Comparison of ENCODE assay signal across 17 cellular contexts in the genomic region with DNA sequence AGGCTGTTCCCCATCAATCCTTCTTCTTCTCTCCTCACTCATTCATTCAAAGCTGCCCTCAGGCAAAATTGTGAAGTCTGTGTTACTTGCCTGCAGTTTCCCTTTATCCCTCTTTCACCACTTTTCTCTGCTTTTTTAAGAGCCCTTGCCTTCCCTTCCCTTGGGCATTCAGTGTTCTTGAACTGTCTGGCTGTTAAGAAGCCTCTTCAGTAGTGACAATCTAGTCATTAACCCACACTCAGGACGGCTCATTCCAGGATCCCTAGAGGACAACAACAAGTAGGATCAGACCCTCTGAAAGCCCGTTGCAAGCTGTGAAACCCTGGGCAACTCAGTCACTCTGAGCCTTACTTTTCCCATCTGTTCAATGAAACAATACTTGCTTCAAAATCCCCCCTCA.
"Had no signal": no experiment of that assay in that cellular context is flagged by ENCODE, and none has a peak within 500 bp of the region (broad histone marks: within the 10 kb centered on the region; RNA-seq: fewer than 3 reads in every experiment).

No MANE protein-coding gene starts in this region.

- DNase-seq: colonic mucosa; dermis blood vessel endothelial cell; esophagus squamous epithelium; foreskin fibroblast; heart left ventricle; hypothalamus; mammary epithelial cell; naive thymus-derived CD4-positive, alpha-beta T cell; nephron progenitor cell; posterior cingulate gyrus; sigmoid colon; stimulated activated CD4-positive, alpha-beta T cell treated with anti-CD3 and anti-CD28 coated beads, Interleukin-2, amount 100 ng/mL, for 24 hours; stimulated activated CD4-positive, alpha-beta T cell treated with anti-CD3 and anti-CD28 coated beads, Interleukin-4, amount 100 ng/mL, for 4 hours; stimulated activated naive B cell treated with anti-CD40 and anti-IgM and Interleukin-4, amounts not matched to agents 10 μg/mL and 1 μg/mL and 100 μg/mL, for 72 hours; stimulated activated naive CD8-positive, alpha-beta T cell treated with anti-CD3 and anti-CD28 coated beads, Interleukin-15, amount 100 ng/mL, for 72 hours; testis had no signal

- ATAC-seq: heart left ventricle; left lobe of liver; naive thymus-derived CD4-positive, alpha-beta T cell; stimulated activated naive B cell treated with anti-CD40 and anti-IgM and Interleukin-4, amounts not matched to agents 10 μg/mL and 1 μg/mL and 100 μg/mL, for 72 hours; stimulated activated naive CD8-positive, alpha-beta T cell treated with anti-CD3 and anti-CD28 coated beads, Interleukin-15, amount 100 ng/mL, for 72 hours had no signal
